8 cellular contexts compared by ENCODE assay signal in the genomic region with DNA sequence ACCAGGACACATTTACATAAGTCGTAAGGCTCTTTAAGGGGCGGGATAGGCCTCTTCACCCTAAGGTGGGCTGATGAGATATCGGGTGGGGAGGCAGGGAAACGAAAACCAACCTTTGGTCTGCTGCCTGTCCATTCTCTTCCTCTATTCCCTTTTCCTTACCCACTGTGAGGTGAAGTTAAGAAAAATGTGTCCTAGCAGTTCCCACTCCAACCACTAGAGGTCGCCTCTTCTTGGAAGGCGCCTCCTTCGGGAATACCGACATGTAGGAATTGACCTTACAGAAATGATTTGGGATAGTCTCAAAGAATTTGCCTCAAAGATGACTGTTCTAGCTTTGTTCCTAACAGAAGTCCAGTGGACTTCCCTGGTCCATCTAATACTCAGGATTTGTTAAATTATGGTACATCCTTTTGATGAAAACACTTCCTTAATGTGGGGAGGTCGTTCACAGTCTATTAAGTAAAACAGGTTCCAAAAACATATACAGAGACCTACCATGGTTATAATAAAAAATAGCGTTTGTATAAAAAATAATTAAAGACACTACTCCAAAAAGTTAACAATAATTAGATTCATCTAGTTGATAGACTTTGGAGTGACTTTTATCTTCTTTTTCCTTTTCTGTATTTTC. TPM values are rescaled to one million over a fixed set of nuclear protein-coding genes. Genes with fewer than 3 reads are reported as not detected.
DNase-seq lines count a peak whose midpoint lies in the region; ATAC-seq and TF ChIP-seq lines count a peak whose summit lies in the region.

No MANE protein-coding gene starts in this region.

- DNase-seq in BJ (ENCODE audit: low read depth) (no peak), NCI-H2227 (lab: John Stamatoyannopoulos, UW; ENCODE audit: unreplicated experiment) (peak; percentile 71), brain microvascular endothelial cell (peak; percentile 66), kidney glomerular epithelial cell (lab: John Stamatoyannopoulos, UW) (peak; percentile 52), upper lobe of right lung (no peak), GM19238 (ENCODE audit: insufficient read length, low spot score) (no peak)

- POLR2A ChIA-PET in BJ (lab: Charles Lee), result no interaction called here

- H3K27ac ChIP-seq in brain microvascular endothelial cell (no peak overlapping the region), upper lobe of right lung (no peak overlapping the region)

- no peaks in the 10 kb centered on the region for H3K27me3 ChIP-seq in BJ (ENCODE audit: control insufficient read depth, insufficient read depth, low read length)
- H3K27me3 ChIP-seq in brain microvascular endothelial cell (replicated peaks), result no peaks in the 10 kb centered on the region
- H3K27me3 ChIP-seq in upper lobe of right lung, result no peaks in the 10 kb centered on the region

- ATAC-seq in upper lobe of right lung (peak; percentile 59), GM18870 (IDR thresholded peaks at IDR 0.05; ENCODE audit: unreplicated experiment) (no peak)

- H3K4me1 ChIP-seq in upper lobe of right lung, result peaks cover 9% of the 10 kb centered on the region

- no peaks in the 10 kb centered on the region for H3K9me3 ChIP-seq in upper lobe of right lung

- CTCF ChIA-PET in BJ (lab: Yijun Ruan, JAX), result interaction anchor here (0.6 to 3.4 kb wide), 18 partner anchors 9 to 376 kb away, joined by 3 to 23 read pairs (median 4); partner anchors contain the start of genes AZIN2 and ZSCAN20

- H3K36me3 ChIP-seq in BJ (ENCODE audit: control insufficient read depth, insufficient read depth, low read length) (0 out of 2 replicates have a peak, but pooled peaks cover 2% of the 10 kb centered on the region), brain microvascular endothelial cell (replicated peaks) (no peaks in the 10 kb centered on the region), upper lobe of right lung (no peaks in the 10 kb centered on the region)

- TF ChIP-seq CTCF in BJ (IDR thresholded peaks at IDR 0.05; ENCODE audit: insufficient read depth, low read depth, low read length), result peak; percentile 96
- peak; percentile 99 for TF ChIP-seq CTCF in GM12872 (IDR thresholded peaks at IDR 0.05; ENCODE audit: insufficient read depth, low read depth, low read length)
- peak; percentile 97 for TF ChIP-seq CTCF in brain microvascular endothelial cell (IDR thresholded peaks at IDR 0.05; ENCODE audit: low read depth, low read length, missing control alignments)
- peak; percentile 99 for TF ChIP-seq CTCF in upper lobe of right lung (IDR thresholded peaks at IDR 0.05)

- in situ Hi-C loops in brain microvascular endothelial cell (cut with HindIII; ENCODE audit: low pct_ligation_motif_present, low sequenced_read_pairs), result no loop called here

- no peak overlapping the region for H3K4me3 ChIP-seq in BJ (ENCODE audit: low read depth, low read length)
- H3K4me3 ChIP-seq in brain microvascular endothelial cell (ENCODE audit: low read depth, low read length), result no peak overlapping the region
- no peak overlapping the region for H3K4me3 ChIP-seq in upper lobe of right lung

- intact Hi-C loops in upper lobe of right lung (cut with DNase I), result no loop called here

RNA-seq across cellular contexts. Expression of gene AZIN2, which starts 14.1 kb away (rescaled TPM):
- polyA plus RNA-seq in BJ (2011; rRNA removed), result 3.0 and 6.4 TPM in 2 replicates
- 2.9 and 3.6 TPM in 2 replicates for polyA minus RNA-seq in BJ (2011; rRNA and poly(A)+ RNA removed)
- 2.3 TPM for total RNA-seq in upper lobe of right lung

RNA-seq across cellular contexts. Expression of gene AK2, which starts 58.4 kb away (rescaled TPM):
- polyA plus RNA-seq in BJ (2011; rRNA removed), result 131 and 150 TPM in 2 replicates
- 32.4 and 45.1 TPM in 2 replicates for polyA minus RNA-seq in BJ (2011; rRNA and poly(A)+ RNA removed)
- 106 TPM for total RNA-seq in upper lobe of right lung

Comparison
In these comparisons a context has a peak if more than half of its experiments do, and no peak if none do; other contexts are left out.
1. DNase-seq: peak in NCI-H2227 (single experiment), brain microvascular endothelial cell (single experiment) and kidney glomerular epithelial cell (single experiment); none in BJ (single experiment), upper lobe of right lung (single experiment) and GM19238 (single experiment).
2. Peak in every context shown above with its lines, with median percentiles within 50 percentile points of each other: CTCF ChIP-seq.